ENCODE assay signal across 17 cellular contexts in genomic region chr3:88101142-88101541, GRCh38. TPM values are rescaled to one million over a fixed set of nuclear protein-coding genes. Genes with fewer than 3 reads are reported as not detected.
DNase-seq lines count a peak whose midpoint lies in the region; ATAC-seq and TF ChIP-seq lines count a peak whose summit lies in the region.
"Had no signal": no experiment of that assay in that cellular context is flagged by ENCODE, and none has a peak within 500 bp of the region (broad histone marks: within the 10 kb centered on the region; RNA-seq: fewer than 3 reads in every experiment).

No MANE protein-coding gene starts in this region.

- DNase-seq in omental fat pad (ENCODE audit: low spot score) (no peak), COLO829 (ENCODE audit: low spot score) (no peak), inferior parietal cortex (ENCODE audit: extremely low spot score) (no peak), GM20000 (ENCODE audit: low spot score) (no peak)
- DNase-seq: activated CD4-positive, alpha-beta T cell treated with anti-CD3 and anti-CD28 coated beads, Interleukin-2, amount 10 ng/mL, durations not matched to agents 24 days and 14 days; activated T-cell treated with anti-CD3 and anti-CD28 coated beads, Interleukin-2, amount 50 U/mL, for 1 hour; amygdala; CD4-positive, alpha-beta T cell; erythroblast; left ventricle myocardium inferior; NCI-H2029 treated with DMSO at 0.1 percent for 48 hours; SHP77; stimulated activated CD4-positive, alpha-beta T cell treated with anti-CD3 and anti-CD28 coated beads, Interleukin-12 subunit alpha, Interleukin-12 subunit beta, amount 100 ng/mL, for 4 hours had no signal

- peak; percentile 96 for ATAC-seq in GM18498 (IDR thresholded peaks at IDR 0.05; ENCODE audit: unreplicated experiment)
- peak; percentile 62 for ATAC-seq in GM19438 (IDR thresholded peaks at IDR 0.05; ENCODE audit: low read depth, unreplicated experiment)
- peak; percentile 76 for ATAC-seq in HG02798 (IDR thresholded peaks at IDR 0.05; ENCODE audit: poor library complexity, unreplicated experiment)
- peak; percentile 58 for ATAC-seq in HG03442 (IDR thresholded peaks at IDR 0.05; ENCODE audit: unreplicated experiment)
- no peak for ATAC-seq in omental fat pad (ENCODE audit: low FRiP score)

- TF ChIP-seq CTCF in omental fat pad (IDR thresholded peaks at IDR 0.05) = no peak
- TF ChIP-seq CTCF in GM20000 (IDR thresholded peaks at IDR 0.05; ENCODE audit: extremely low read depth, missing control alignments) = no peak

RNA-seq across cellular contexts. Expression of gene ZNF654, which starts 42.1 kb away (rescaled TPM):
- total RNA-seq in omental fat pad = 10 to 100 TPM; 12.5 to 19.2 (median 16.0) TPM

RNA-seq across cellular contexts. Expression of gene CGGBP1, which starts 42.3 kb away (rescaled TPM):
- 10 to 100 TPM; 48.4 to 87.5 (median 60.7) TPM for total RNA-seq in omental fat pad

RNA-seq across cellular contexts. Expression of gene C3orf38, which starts 48.6 kb away (rescaled TPM):
- 10 to 100 TPM; 12.2 to 23.6 (median 19.0) TPM for total RNA-seq in omental fat pad
